ENCODE assay signal across 8 cellular contexts in the genomic region with DNA sequence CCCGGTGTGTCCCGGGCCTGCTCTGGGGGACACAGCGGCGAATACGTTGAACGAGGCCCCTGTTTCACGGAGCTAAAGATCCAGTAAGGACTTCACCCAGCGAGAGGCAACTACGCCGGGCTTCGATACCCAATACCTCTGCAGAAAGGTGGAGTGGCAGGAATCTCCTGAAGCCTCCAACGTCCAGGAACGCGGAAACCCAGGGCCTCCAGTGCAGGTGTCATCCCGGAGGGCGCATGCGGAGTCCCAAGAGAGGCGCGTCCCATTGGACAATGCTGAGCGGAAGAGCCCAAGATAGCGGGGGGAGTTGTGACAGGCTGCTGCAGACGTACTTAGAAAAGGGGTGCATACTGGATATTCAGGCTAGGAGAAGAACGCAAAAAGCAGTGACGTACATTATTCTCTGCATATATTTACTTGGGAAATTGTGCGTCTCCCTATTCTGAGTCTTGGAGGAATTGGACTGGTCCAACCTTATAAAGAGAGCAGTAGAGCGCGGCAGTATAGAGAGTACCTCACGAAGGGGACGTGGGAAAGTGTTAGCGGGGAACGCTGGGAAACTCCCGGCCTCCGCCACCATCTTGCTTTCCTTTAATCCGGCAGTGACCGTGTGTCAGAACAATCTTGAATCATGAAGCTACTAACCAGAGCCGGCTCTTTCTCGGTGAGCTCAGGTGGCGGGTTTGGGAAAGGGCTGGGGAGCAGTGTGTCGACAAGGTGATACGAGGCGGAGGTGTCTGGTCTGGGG.
DNase-seq lines count a peak whose midpoint lies in the region; ATAC-seq lines count a peak whose summit lies in the region.

A gene (plus strand): TSS at position 569 of the 748 bp plus-strand sequence. CDS start 63 bp downstream, at position 632.

- DNase-seq in AG20443 (ENCODE audit: low spot score) (peak; percentile 96), NCI-H446 (lab: John Stamatoyannopoulos, UW) (peak; percentile 91 to 95), islet precursor cell (peak; percentile 94)
- DNase-seq in activated CD4-positive, CD25-positive, alpha-beta regulatory T cell treated with anti-CD3 and anti-CD28 coated beads, Interleukin-2, amount 50 U/mL, for 16 hours (ENCODE audit: low read depth, low spot score) = peak; percentile 80
- peak; percentile 90 for DNase-seq in central memory CD4-positive, alpha-beta T cell
- peak; percentile 80 for DNase-seq in stimulated activated CD4-positive, alpha-beta T cell treated with anti-CD3 and anti-CD28 coated beads, Interleukin-12 subunit alpha, Interleukin-12 subunit beta, amount 100 ng/mL, for 4 hours

- peak; percentile 88 for ATAC-seq in GM19043 (IDR thresholded peaks at IDR 0.05; ENCODE audit: low read depth, unreplicated experiment)
- peak; percentile 90 for ATAC-seq in HG03354 (IDR thresholded peaks at IDR 0.05; ENCODE audit: poor library complexity, severe bottlenecking, unreplicated experiment)

Comparison
In these comparisons a context has a peak if more than half of its experiments do, and no peak if none do; other contexts are left out.
1. Peak in every context shown above with its lines: DNase-seq and ATAC-seq.